ENCODE assay signal across 21 cellular contexts in the genomic region with DNA sequence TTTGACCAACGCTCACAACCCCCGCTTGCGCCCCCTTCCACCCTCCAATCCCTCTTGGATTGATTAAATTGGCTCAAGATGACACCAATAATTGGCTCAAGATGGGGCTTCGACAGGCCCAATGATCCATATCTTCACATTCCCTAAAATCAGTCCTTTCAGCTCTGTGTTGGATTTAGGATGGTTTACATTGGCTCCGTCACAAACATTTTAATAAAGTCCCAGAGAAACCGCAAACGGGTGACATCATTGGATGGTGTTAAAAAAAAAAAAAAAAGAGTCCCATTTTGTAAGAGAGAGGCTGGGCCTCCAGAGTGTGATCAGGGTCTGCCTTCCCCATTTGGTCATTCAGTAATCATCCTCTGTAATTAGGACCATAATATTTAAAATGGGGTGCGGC.
"Had no signal": no experiment of that assay in that cellular context is flagged by ENCODE, and none has a peak within 500 bp of the region (broad histone marks: within the 10 kb centered on the region; RNA-seq: fewer than 3 reads in every experiment).

No MANE protein-coding gene starts in this region.

- H3K9me3 ChIP-seq: esophagus muscularis mucosa, testis, vagina had no signal

- H3K4me1 ChIP-seq: vagina had no signal

- H3K36me3 Mint-ChIP-seq: activated naive CD4-positive, alpha-beta T cell treated with anti-CD3 and anti-CD28 coated beads, Interleukin-2, amount 50 U/mL, for 72 hours; mesothelial cell of epicardium; naive thymus-derived CD8-positive, alpha-beta T cell; stimulated activated naive B cell treated with anti-CD40 and anti-IgM and Interleukin-4, amounts not matched to agents 10 μg/mL and 1 μg/mL and 100 μg/mL, for 72 hours had no signal

- H3K27me3 ChIP-seq: esophagus muscularis mucosa, testis, vagina had no signal

- H3K4me3 ChIP-seq: esophagus muscularis mucosa, testis, vagina had no signal

- H3K4me3 Mint-ChIP-seq: activated CD4-positive, alpha-beta T cell treated with anti-CD3 and anti-CD28 coated beads, Interleukin-2, amount 10 ng/mL, durations not matched to agents 7 days and 5 days; activated T-cell treated with anti-CD3 and anti-CD28 coated beads, Interleukin-2, amount 50 U/mL, for 24 hours; activated T-helper 17 cell treated with anti-CD3 and anti-CD28 coated beads, Interleukin-2, amount 50 U/mL, for 72 hours; effector memory CD8-positive, alpha-beta T cell; mesothelial cell of epicardium; naive thymus-derived CD8-positive, alpha-beta T cell; stimulated activated naive B cell treated with anti-CD40 and anti-IgM and Interleukin-4, amounts not matched to agents 10 μg/mL and 1 μg/mL and 100 μg/mL, for 72 hours; T-helper 2 cell treated with Interferon-gamma antibody and Interleukin-4, amounts not matched to agents 5 μg/mL and 100 μg/mL, for 36 hours had no signal

- H3K4me1 Mint-ChIP-seq: activated CD4-positive, alpha-beta T cell treated with anti-CD3 and anti-CD28 coated beads, Interleukin-2, amount 10 ng/mL, durations not matched to agents 7 days and 5 days; activated T-helper 17 cell treated with anti-CD3 and anti-CD28 coated beads, Interleukin-2, amount 50 U/mL, for 72 hours; naive thymus-derived CD8-positive, alpha-beta T cell; stimulated activated naive B cell treated with anti-CD40 and anti-IgM and Interleukin-4, amounts not matched to agents 10 μg/mL and 1 μg/mL and 100 μg/mL, for 72 hours had no signal

- H3K36me3 ChIP-seq: esophagus muscularis mucosa, vagina, WERI-Rb-1 had no signal

- H3K27ac ChIP-seq: esophagus muscularis mucosa, testis, vagina, WERI-Rb-1 had no signal

- H3K27ac Mint-ChIP-seq: activated CD4-positive, alpha-beta T cell treated with anti-CD3 and anti-CD28 coated beads, Interleukin-2, amount 10 ng/mL, durations not matched to agents 7 days and 5 days; activated naive CD4-positive, alpha-beta T cell treated with anti-CD3 and anti-CD28 coated beads, Interleukin-2, amount 50 U/mL, for 72 hours; activated T-cell treated with anti-CD3 and anti-CD28 coated beads, Interleukin-2, amount 50 U/mL, for 24 hours; activated T-helper 17 cell treated with anti-CD3 and anti-CD28 coated beads, Interleukin-2, amount 50 U/mL, for 72 hours; effector memory CD8-positive, alpha-beta T cell; mesothelial cell of epicardium; naive thymus-derived CD8-positive, alpha-beta T cell; stimulated activated naive B cell treated with anti-CD40 and anti-IgM and Interleukin-4, amounts not matched to agents 10 μg/mL and 1 μg/mL and 100 μg/mL, for 72 hours; T-helper 2 cell treated with Interferon-gamma antibody and Interleukin-4, amounts not matched to agents 5 μg/mL and 100 μg/mL, for 36 hours had no signal

- DNase-seq: activated CD4-positive, alpha-beta T cell treated with anti-CD3 and anti-CD28 coated beads, Interleukin-2, amount 10 ng/mL, durations not matched to agents 7 days and 5 days; activated CD4-positive, CD25-positive, alpha-beta regulatory T cell treated with anti-CD3 and anti-CD28 coated beads, Interleukin-2, amount 50 U/mL, for 72 hours; activated T-cell treated with anti-CD3 and anti-CD28 coated beads, Interleukin-2, amount 50 U/mL, for 24 hours; central memory CD4-positive, alpha-beta T cell; effector memory CD8-positive, alpha-beta T cell; hypothalamus; left ventricle myocardium superior; mammary epithelial cell; naive thymus-derived CD8-positive, alpha-beta T cell; stimulated activated CD4-positive, alpha-beta T cell treated with anti-CD3 and anti-CD28 coated beads, Interleukin-2, amount 100 ng/mL, for 48 hours; stimulated activated CD8-positive, alpha-beta memory T cell treated with anti-CD3 and anti-CD28 coated beads, Interleukin-4, amount 100 ng/mL, for 48 hours; stimulated activated naive B cell treated with anti-CD40 and anti-IgM and Interleukin-4, amounts not matched to agents 10 μg/mL and 1 μg/mL and 100 μg/mL, for 72 hours; testis; trophoblast cell; WERI-Rb-1 had no signal

- H3K9me3 Mint-ChIP-seq: activated CD4-positive, alpha-beta T cell treated with anti-CD3 and anti-CD28 coated beads, Interleukin-2, amount 10 ng/mL, durations not matched to agents 7 days and 5 days; activated naive CD4-positive, alpha-beta T cell treated with anti-CD3 and anti-CD28 coated beads, Interleukin-2, amount 50 U/mL, for 72 hours; activated T-cell treated with anti-CD3 and anti-CD28 coated beads, Interleukin-2, amount 50 U/mL, for 24 hours; activated T-helper 17 cell treated with anti-CD3 and anti-CD28 coated beads, Interleukin-2, amount 50 U/mL, for 72 hours; effector memory CD8-positive, alpha-beta T cell; mesothelial cell of epicardium; naive thymus-derived CD8-positive, alpha-beta T cell; stimulated activated naive B cell treated with anti-CD40 and anti-IgM and Interleukin-4, amounts not matched to agents 10 μg/mL and 1 μg/mL and 100 μg/mL, for 72 hours; T-helper 2 cell treated with Interferon-gamma antibody and Interleukin-4, amounts not matched to agents 5 μg/mL and 100 μg/mL, for 36 hours had no signal
